10 cellular contexts compared by ENCODE assay signal in genomic region chr3:113274959-113275556, GRCh38.
A peak's percentile ranks its signal among the peaks of the same experiment; 100 is the strongest.
DNase-seq lines count a peak whose midpoint lies in the region; ATAC-seq and TF ChIP-seq lines count a peak whose summit lies in the region.
"Had no signal": no experiment of that assay in that cellular context is flagged by ENCODE, and none has a peak within 500 bp of the region (broad histone marks: within the 10 kb centered on the region; RNA-seq: fewer than 3 reads in every experiment).

No MANE protein-coding gene starts in this region.

- TF ChIP-seq CTCF in heart left ventricle (IDR thresholded peaks at IDR 0.05) (no peak), endodermal cell (conservative IDR thresholded peaks at IDR 0.05) (no peak), osteocyte (IDR thresholded peaks at IDR 0.05) (no peak), uterus (IDR thresholded peaks at IDR 0.05) (no peak)

- H3K36me3 Mint-ChIP-seq in endodermal cell (ENCODE audit: low read depth): peaks cover 2% of the 10 kb centered on the region
- H3K36me3 Mint-ChIP-seq in osteocyte (ENCODE audit: unreplicated experiment): peaks cover 9% of the 10 kb centered on the region

- H3K4me1 ChIP-seq in heart left ventricle (peaks cover 0 to 27% (median 5%) of the 10 kb centered on the region in 12 donors), right cardiac atrium (ENCODE audit: control insufficient read depth, insufficient read depth, low read length) (peaks cover 4% of the 10 kb centered on the region), endodermal cell (ENCODE audit: control insufficient read depth, insufficient read depth, low read length) (no peaks in the 10 kb centered on the region), uterus (peaks cover 7 to 13% of the 10 kb centered on the region in 2 donors)

- H3K36me3 ChIP-seq in heart left ventricle (peaks cover 0 to 75% (median 10%) of the 10 kb centered on the region in 9 donors), endodermal cell (ENCODE audit: control insufficient read depth, insufficient read depth, low read length) (no peaks in the 10 kb centered on the region), uterus (no peaks in the 10 kb centered on the region)

- H3K9ac ChIP-seq in endodermal cell (ENCODE audit: extremely low read depth, low read length, poor library complexity, severe bottlenecking): no peak overlapping the region

- H3K27ac Mint-ChIP-seq in endodermal cell (no peak overlapping the region), osteocyte (ENCODE audit: unreplicated experiment) (peak overlapping the region; percentile 99)

- H3K4me1 Mint-ChIP-seq in endodermal cell: peaks cover 16% of the 10 kb centered on the region
- peaks cover 35% of the 10 kb centered on the region for H3K4me1 Mint-ChIP-seq in osteocyte (ENCODE audit: unreplicated experiment)

- intact Hi-C loops in heart left ventricle (cut with DNase I): loop anchor here in 2 of 10 donors (5.0 kb wide), 2 partner anchors 63 to 123 kb away; partner anchors contain the start of gene BOC (in 1 of the 2)
- intact Hi-C loops in right cardiac atrium (cut with DNase I): no loop called here
- intact Hi-C loops in uterus (cut with DNase I; ENCODE audit: low total_unique reads): no loop called here

- ATAC-seq in heart left ventricle: no peak
- no peak for ATAC-seq in right cardiac atrium
- ATAC-seq in HG02938 (IDR thresholded peaks at IDR 0.05; ENCODE audit: unreplicated experiment): no peak
- ATAC-seq in HG03139 (IDR thresholded peaks at IDR 0.05; ENCODE audit: unreplicated experiment): no peak

- H3K27me3 ChIP-seq in heart left ventricle: no peaks in the 10 kb centered on the region
- no peaks in the 10 kb centered on the region for H3K27me3 ChIP-seq in right cardiac atrium (ENCODE audit: control insufficient read depth, insufficient read depth)
- peaks cover 11% of the 10 kb centered on the region for H3K27me3 ChIP-seq in endodermal cell (ENCODE audit: control insufficient read depth, insufficient read depth, low read length, poor library complexity, severe bottlenecking)
- H3K27me3 ChIP-seq in uterus: no peaks in the 10 kb centered on the region

- H3K9me3 ChIP-seq in heart left ventricle: no peaks in the 10 kb centered on the region
- no peaks in the 10 kb centered on the region for H3K9me3 ChIP-seq in right cardiac atrium (ENCODE audit: control insufficient read depth, low read length)
- H3K9me3 ChIP-seq in endodermal cell (ENCODE audit: control insufficient read depth, low read length): no peaks in the 10 kb centered on the region
- H3K9me3 ChIP-seq in uterus: no peaks in the 10 kb centered on the region

- H3K4me3 ChIP-seq in heart left ventricle (no peak overlapping the region), right cardiac atrium (ENCODE audit: low read length) (no peak overlapping the region), endodermal cell (ENCODE audit: low read length) (no peak overlapping the region), uterus (no peak overlapping the region)

- H3K27ac ChIP-seq in heart left ventricle (peak overlapping the region in 7 of 12 donors; percentile 70 to 86 (median 81)), right cardiac atrium (ENCODE audit: low read length) (no peak overlapping the region), endodermal cell (ENCODE audit: low read depth, low read length) (peak overlapping the region; percentile 96), uterus (peak overlapping the region; percentile 86 to 87)

- DNase-seq in heart left ventricle: no peak
- no peak for DNase-seq in right cardiac atrium
- no peak for DNase-seq in endodermal cell
- no peak for DNase-seq in osteocyte (ENCODE audit: extremely low spot score, unreplicated experiment)
- DNase-seq in uterus: peak in 1 of 2 donors; percentile 17
- DNase-seq in NCI-H748 treated with DMSO at 0.1 percent for 48 hours (lab: John Stamatoyannopoulos, UW): no peak
- DNase-seq: effector CD4-positive, alpha-beta T cell; stimulated activated CD4-positive, alpha-beta T cell treated with anti-CD3 and anti-CD28 coated beads, Interleukin-1b, Interleukin-23, amount 100 ng/mL, for 48 hours had no signal

- H3K27me3 Mint-ChIP-seq in endodermal cell (ENCODE audit: insufficient read depth) (peaks cover 3% of the 10 kb centered on the region), osteocyte (ENCODE audit: unreplicated experiment) (no peaks in the 10 kb centered on the region)

- no peak for TF ChIP-seq POLR2A in heart left ventricle (IDR thresholded peaks at IDR 0.05)
- no peak for TF ChIP-seq POLR2A in uterus (IDR thresholded peaks at IDR 0.05)

- 86 to 92% (median 89%) methylated on average over 10 of the region's 10 CpGs for WGBS in heart left ventricle, 4 donors
- 87% methylated on average over 10 of the region's 10 CpGs for WGBS in right cardiac atrium
- WGBS in endodermal cell (ENCODE audit: insufficient coverage in 1 of 2, insufficient read length in 1 of 2), 2 experiments: 92 to 98% methylated on average over 4 to 10 of the region's 10 CpGs

- H3K9me3 Mint-ChIP-seq in endodermal cell (no peaks in the 10 kb centered on the region), osteocyte (ENCODE audit: unreplicated experiment) (no peaks in the 10 kb centered on the region)

- no peak overlapping the region for H3K4me3 Mint-ChIP-seq in endodermal cell
- H3K4me3 Mint-ChIP-seq in osteocyte (ENCODE audit: unreplicated experiment): no peak overlapping the region
